ENCODE assay signal across 8 cellular contexts in the genomic region with DNA sequence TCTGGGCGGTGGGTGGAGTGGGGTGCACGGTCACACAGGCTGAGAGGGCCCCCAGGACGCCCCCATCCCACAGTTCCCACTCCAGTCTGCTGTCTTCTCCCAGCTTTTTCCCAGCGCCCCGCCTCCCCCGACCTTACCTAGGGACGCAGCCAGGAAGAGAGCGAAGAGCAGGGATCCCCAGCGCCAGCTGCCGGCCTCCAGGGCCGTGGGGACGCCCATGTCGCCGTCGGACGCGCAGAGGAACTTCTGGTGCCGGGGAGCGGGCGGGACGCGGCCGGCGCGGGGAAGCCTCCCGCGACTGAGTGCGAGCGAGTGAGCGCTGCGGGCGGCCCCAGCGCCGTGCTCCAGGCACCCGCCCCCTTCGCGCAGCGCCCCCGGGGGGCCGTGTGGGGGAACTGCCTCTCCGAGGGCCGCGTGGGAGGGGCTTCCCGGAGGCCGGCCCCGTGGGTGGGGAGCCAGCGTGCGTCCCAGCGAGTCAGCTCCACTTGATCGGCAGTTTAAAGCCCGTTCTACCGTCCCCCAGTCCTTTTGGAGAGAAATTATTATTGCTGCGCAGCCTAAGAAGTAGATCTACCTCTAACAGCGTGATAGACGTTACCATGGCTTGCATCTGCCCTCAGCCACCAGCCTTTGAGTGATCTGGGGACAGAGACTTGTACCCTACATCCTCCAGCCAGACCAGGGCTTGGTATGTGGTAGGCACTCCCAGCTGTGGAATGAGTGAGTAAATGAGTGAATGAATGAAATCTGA. TPM values are rescaled to one million over a fixed set of nuclear protein-coding genes. Genes with fewer than 3 reads are reported as not detected.
DNase-seq lines count a peak whose midpoint lies in the region; ATAC-seq and TF ChIP-seq lines count a peak whose summit lies in the region.

A gene (minus strand): TSS at position 300 of the 751 bp plus-strand sequence. CDS start 81 bp downstream, at position 219.

- intact Hi-C loops in ovary (cut with DNase I) = loop anchor here (2.0 to 10.0 kb wide), 6 partner anchors 46 to 391 kb away; a partner anchor contains a TSS

- TF ChIP-seq RAD21 in SK-N-SH (IDR thresholded peaks at IDR 0.05; ENCODE audit: low read length) = peak; percentile 60

- no peaks in the 10 kb centered on the region for H3K9me3 ChIP-seq in SK-N-SH
- H3K9me3 ChIP-seq in ovary = no peaks in the 10 kb centered on the region
- H3K9me3 ChIP-seq in thymus (ENCODE audit: control insufficient read depth) = no peaks in the 10 kb centered on the region

- H3K27ac ChIP-seq in SK-N-SH (ENCODE audit: low read depth in 2 of 2, low read length in 1 of 2) = no peak within 1 kb of the TSS; a peak in 2 of 4 replicates
- peak within 1 kb of the TSS; percentile 79 to 87 for H3K27ac ChIP-seq in ovary
- peak within 1 kb of the TSS; percentile 93 for H3K27ac ChIP-seq in thymus (ENCODE audit: low read depth)

- CTCF ChIA-PET in SK-N-SH (lab: Yijun Ruan, JAX) = interaction anchor here (0.6 to 4.3 kb wide), 48 partner anchors 10 to 389 kb away, joined by 3 to 51 read pairs (median 5); no protein-coding TSS in a partner anchor

- peak; percentile 50 for ATAC-seq in GM21360 (IDR thresholded peaks at IDR 0.05; ENCODE audit: unreplicated experiment)
- peak; percentile 55 to 76 for ATAC-seq in activated naive CD4-positive, alpha-beta T cell treated with anti-CD3 and anti-CD28 coated beads, Interleukin-2, amount 50 U/mL, for 72 hours

- peak within 1 kb of the TSS; percentile 52; the same call in 1 of the 2 replicates for H3K9ac ChIP-seq in SK-N-SH

- H3K4me3 ChIP-seq in SK-N-SH (ENCODE audit: low read depth in 2 of 2, low read length in 1 of 2) (peak within 1 kb of the TSS; percentile 65 to 68), ovary (peak within 1 kb of the TSS; percentile 84), thymus (ENCODE audit: low read length) (peak within 1 kb of the TSS; percentile 66)

- H3K9me2 ChIP-seq in SK-N-SH = no peaks in the 10 kb centered on the region

- H3K27me3 ChIP-seq in SK-N-SH (ENCODE audit: insufficient read depth) (no peaks in the 10 kb centered on the region), ovary (no peaks in the 10 kb centered on the region), thymus (ENCODE audit: control insufficient read depth, insufficient read depth) (no peaks in the 10 kb centered on the region)

- 11% methylated on average over 13 of the region's 55 CpGs for WGBS in SK-N-SH (ENCODE audit: low lambda C conversion rate)
- WGBS in ovary, 3 donors = 0 to 1% (median 1%) methylated on average over 31 to 55 of the region's 55 CpGs
- WGBS in thymus = under 1% methylated on average over 55 of the region's 55 CpGs

- H3F3A ChIP-seq in SK-N-SH (replicated peaks; ENCODE audit: insufficient read depth) = peaks cover 3% of the 10 kb centered on the region

- H3K36me3 Mint-ChIP-seq in activated naive CD4-positive, alpha-beta T cell treated with anti-CD3 and anti-CD28 coated beads, Interleukin-2, amount 50 U/mL, for 72 hours = peaks cover 4 to 39% of the 10 kb centered on the region in 2 donors

- H3K4me1 ChIP-seq in SK-N-SH (ENCODE audit: control insufficient read depth in 1 of 2, insufficient read depth in 2 of 2, low read depth in 1 of 2, low read length in 1 of 2) (peaks cover 15 to 16% of the 10 kb centered on the region in 2 experiments; a peak in 3 of 4 replicates), ovary (ENCODE audit: insufficient read depth) (peaks cover 20% of the 10 kb centered on the region), thymus (ENCODE audit: control insufficient read depth, insufficient read depth, low read length) (peaks cover 22% of the 10 kb centered on the region)

- H3K9me3 Mint-ChIP-seq in activated naive CD4-positive, alpha-beta T cell treated with anti-CD3 and anti-CD28 coated beads, Interleukin-2, amount 50 U/mL, for 72 hours = peaks cover 0 to 4% of the 10 kb centered on the region in 2 donors

- H3K4me2 ChIP-seq in SK-N-SH = peak within 1 kb of the TSS; percentile 73

- POLR2A ChIA-PET in SK-N-SH (lab: Yijun Ruan, JAX) = interaction anchor here (0.8 to 2.4 kb wide), 3 partner anchors 11 to 78 kb away, joined by 3 to 10 read pairs (median 3); a partner anchor contains a TSS

- H3K27ac Mint-ChIP-seq in activated naive CD4-positive, alpha-beta T cell treated with anti-CD3 and anti-CD28 coated beads, Interleukin-2, amount 50 U/mL, for 72 hours = peak within 1 kb of the TSS; percentile 88 to 94

- H3K79me2 ChIP-seq in SK-N-SH (ENCODE audit: insufficient read depth) = no peaks in the 10 kb centered on the region

- DNase-seq in COLO829 (ENCODE audit: low spot score) (peak; percentile 45), HuH-7.5 (ENCODE audit: low spot score) (peak; percentile 68), SK-N-SH (peak; percentile 99), glomerular visceral epithelial cell (ENCODE audit: extremely low spot score) (peak; percentile 72), ovary (peak; percentile 90 to 97 (median 93))
- peak; percentile 92 to 100 for DNase-seq in activated naive CD4-positive, alpha-beta T cell treated with anti-CD3 and anti-CD28 coated beads, Interleukin-2, amount 50 U/mL, for 72 hours (ENCODE audit: low spot score in 2 of 2)

- TF ChIP-seq CTCF in SK-N-SH (IDR thresholded peaks at IDR 0.05) (peak; percentile 73), ovary (IDR thresholded peaks at IDR 0.05) (peak; percentile 83 to 96 (median 88))

- H3K36me3 ChIP-seq in SK-N-SH (replicated peaks in 1 of 2; ENCODE audit: control insufficient read depth in 1 of 2, insufficient read depth in 2 of 2, low read length in 1 of 2) (no peaks in the 10 kb centered on the region), ovary (no peaks in the 10 kb centered on the region), thymus (ENCODE audit: control insufficient read depth, insufficient read depth) (no peaks in the 10 kb centered on the region)

- H4K20me1 ChIP-seq in SK-N-SH (ENCODE audit: insufficient read depth) = no peaks in the 10 kb centered on the region

- TF ChIP-seq POLR2A in ovary (IDR thresholded peaks at IDR 0.05) = peak; percentile 95

- no peak for TF ChIP-seq EP300 in SK-N-SH (IDR thresholded peaks at IDR 0.05; ENCODE audit: borderline replicate concordance in 1 of 2, low read depth in 1 of 2, low read length in 1 of 2)
- no peak for TF ChIP-seq EP300 in ovary (IDR thresholded peaks at IDR 0.05)

- peak within 1 kb of the TSS; percentile 89 for H2AFZ ChIP-seq in SK-N-SH (ENCODE audit: low read depth)

TF ChIP-seq in SK-N-SH, 30 proteins besides CTCF, POLR2A, EP300 and RAD21 (continues in another document):
- TF ChIP-seq MXI1 (IDR thresholded peaks at IDR 0.05; ENCODE audit: low read depth, low read length) = peak; percentile 53
- TF ChIP-seq TCF12 (IDR thresholded peaks at IDR 0.05) = no peak
- peak; percentile 17; the same call in 1 of the 2 replicates for TF ChIP-seq SIN3A (IDR thresholded peaks at IDR 0.05; ENCODE audit: borderline replicate concordance, low read depth, low read length)
- no peak for TF ChIP-seq GABPA (IDR thresholded peaks at IDR 0.05; ENCODE audit: low read depth)
- no peak for TF ChIP-seq RCOR1 (IDR thresholded peaks at IDR 0.05; ENCODE audit: low read length)
- TF ChIP-seq, protein P1, sequence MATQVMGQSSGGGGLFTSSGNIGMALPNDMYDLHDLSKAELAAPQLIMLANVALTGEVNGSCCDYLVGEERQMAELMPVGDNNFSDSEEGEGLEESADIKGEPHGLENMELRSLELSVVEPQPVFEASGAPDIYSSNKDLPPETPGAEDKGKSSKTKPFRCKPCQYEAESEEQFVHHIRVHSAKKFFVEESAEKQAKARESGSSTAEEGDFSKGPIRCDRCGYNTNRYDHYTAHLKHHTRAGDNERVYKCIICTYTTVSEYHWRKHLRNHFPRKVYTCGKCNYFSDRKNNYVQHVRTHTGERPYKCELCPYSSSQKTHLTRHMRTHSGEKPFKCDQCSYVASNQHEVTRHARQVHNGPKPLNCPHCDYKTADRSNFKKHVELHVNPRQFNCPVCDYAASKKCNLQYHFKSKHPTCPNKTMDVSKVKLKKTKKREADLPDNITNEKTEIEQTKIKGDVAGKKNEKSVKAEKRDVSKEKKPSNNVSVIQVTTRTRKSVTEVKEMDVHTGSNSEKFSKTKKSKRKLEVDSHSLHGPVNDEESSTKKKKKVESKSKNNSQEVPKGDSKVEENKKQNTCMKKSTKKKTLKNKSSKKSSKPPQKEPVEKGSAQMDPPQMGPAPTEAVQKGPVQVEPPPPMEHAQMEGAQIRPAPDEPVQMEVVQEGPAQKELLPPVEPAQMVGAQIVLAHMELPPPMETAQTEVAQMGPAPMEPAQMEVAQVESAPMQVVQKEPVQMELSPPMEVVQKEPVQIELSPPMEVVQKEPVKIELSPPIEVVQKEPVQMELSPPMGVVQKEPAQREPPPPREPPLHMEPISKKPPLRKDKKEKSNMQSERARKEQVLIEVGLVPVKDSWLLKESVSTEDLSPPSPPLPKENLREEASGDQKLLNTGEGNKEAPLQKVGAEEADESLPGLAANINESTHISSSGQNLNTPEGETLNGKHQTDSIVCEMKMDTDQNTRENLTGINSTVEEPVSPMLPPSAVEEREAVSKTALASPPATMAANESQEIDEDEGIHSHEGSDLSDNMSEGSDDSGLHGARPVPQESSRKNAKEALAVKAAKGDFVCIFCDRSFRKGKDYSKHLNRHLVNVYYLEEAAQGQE (IDR thresholded peaks at IDR 0.05; ENCODE audit: low read depth, low read length) = no peak
- TF ChIP-seq, protein P2, sequence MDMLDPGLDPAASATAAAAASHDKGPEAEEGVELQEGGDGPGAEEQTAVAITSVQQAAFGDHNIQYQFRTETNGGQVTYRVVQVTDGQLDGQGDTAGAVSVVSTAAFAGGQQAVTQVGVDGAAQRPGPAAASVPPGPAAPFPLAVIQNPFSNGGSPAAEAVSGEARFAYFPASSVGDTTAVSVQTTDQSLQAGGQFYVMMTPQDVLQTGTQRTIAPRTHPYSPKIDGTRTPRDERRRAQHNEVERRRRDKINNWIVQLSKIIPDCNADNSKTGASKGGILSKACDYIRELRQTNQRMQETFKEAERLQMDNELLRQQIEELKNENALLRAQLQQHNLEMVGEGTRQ (IDR thresholded peaks at IDR 0.05; ENCODE audit: borderline replicate concordance, low read depth, low read length) = 0 out of 2 replicates have a peak, but pooled peaks have one; percentile 12
- TF ChIP-seq NRF1 (IDR thresholded peaks at IDR 0.05; ENCODE audit: low read depth, low read length) = no peak
- TF ChIP-seq SMC3 (IDR thresholded peaks at IDR 0.05; ENCODE audit: low read depth, low read length) = peak; percentile 59
- TF ChIP-seq TAF1 (IDR thresholded peaks at IDR 0.05; ENCODE audit: borderline replicate concordance, low read depth, low read length) = no peak

RNA-seq across cellular contexts. Expression of the gene that starts here (rescaled TPM):
- polyA plus RNA-seq in SK-N-SH (2012; rRNA removed) = 8.7 and 11.3 TPM in 2 replicates
- polyA plus RNA-seq in SK-N-SH (2012; cell fraction: cytosol; rRNA removed) = 3.7 and 5.9 TPM in 2 replicates
- 8.9 and 12.7 TPM in 2 replicates for polyA plus RNA-seq in SK-N-SH (2012; cell fraction: nucleus; rRNA removed)
- total RNA-seq in activated naive CD4-positive, alpha-beta T cell treated with anti-CD3 and anti-CD28 coated beads, Interleukin-2, amount 50 U/mL, for 72 hours = 100 to 1,000 TPM in 1 of 2 donors, 10 to 100 TPM in 1; 54.5 to 126 TPM
- 10 to 100 TPM; 40.7 to 94.1 (median 63.4) TPM for total RNA-seq in ovary
- 10 to 100 TPM; 19.9 to 51.2 TPM for polyA plus RNA-seq in ovary
- 51.8 TPM for polyA plus RNA-seq in thymus

Comparison
In these comparisons a context has a peak if more than half of its experiments do, and no peak if none do; other contexts are left out.
1. DNase-seq: peak in every context shown above with its lines; median percentile 99 in SK-N-SH; 96 in activated naive CD4-positive, alpha-beta T cell treated with anti-CD3 and anti-CD28 coated beads, Interleukin-2, amount 50 U/mL, for 72 hours; 93 in ovary; 72 in glomerular visceral epithelial cell; 68 in HuH-7.5; 45 in COLO829.
2. H3K27ac ChIP-seq: peak in ovary (2 of 2) and thymus (single experiment); none in SK-N-SH (0 of 2).
3. Peak in every context shown above with its lines, with median percentiles within 50 percentile points of each other: H3K4me3 ChIP-seq.